ENCODE assay signal across 1 cellular context in genomic region chr6:84653027-84653551, GRCh38.
TF ChIP-seq lines count a peak whose summit lies in the region.

No MANE protein-coding gene starts in this region.

TF ChIP-seq in HEK293, 187 proteins besides CTCF, POLR2A, EP300 and RAD21 (continued from another document):
- TF ChIP-seq PRDM2 (tag by site-specific recombination; IDR thresholded peaks at IDR 0.05; ENCODE audit: borderline replicate concordance), result no peak
- no peak for TF ChIP-seq ZXDB (tag by site-specific recombination; IDR thresholded peaks at IDR 0.05)
- no peak for TF ChIP-seq ZBTB7A (tag by site-specific recombination; IDR thresholded peaks at IDR 0.05; ENCODE audit: low read depth)
- no peak for TF ChIP-seq SETDB1 (IDR thresholded peaks at IDR 0.05; ENCODE audit: insufficient read length, low read length)
- TF ChIP-seq SALL2 (tag by site-specific recombination; IDR thresholded peaks at IDR 0.05; ENCODE audit: borderline replicate concordance), result no peak
- TF ChIP-seq ZBTB26 (tag by site-specific recombination; optimal IDR thresholded peaks at IDR 0.05), result no peak
- no peak for TF ChIP-seq REST (tag by site-specific recombination; IDR thresholded peaks at IDR 0.05)
- TF ChIP-seq SCRT1 (tag by site-specific recombination; IDR thresholded peaks at IDR 0.05; ENCODE audit: borderline replicate concordance), result peak; percentile 67; the same call in 1 of the 2 replicates
- no peak for TF ChIP-seq ZSCAN23 (tag by site-specific recombination; IDR thresholded peaks at IDR 0.05)
- TF ChIP-seq ZNF677 (tag by site-specific recombination; IDR thresholded peaks at IDR 0.05), result no peak
